Comparison of ENCODE assay signal across 11 cellular contexts in the genomic region with DNA sequence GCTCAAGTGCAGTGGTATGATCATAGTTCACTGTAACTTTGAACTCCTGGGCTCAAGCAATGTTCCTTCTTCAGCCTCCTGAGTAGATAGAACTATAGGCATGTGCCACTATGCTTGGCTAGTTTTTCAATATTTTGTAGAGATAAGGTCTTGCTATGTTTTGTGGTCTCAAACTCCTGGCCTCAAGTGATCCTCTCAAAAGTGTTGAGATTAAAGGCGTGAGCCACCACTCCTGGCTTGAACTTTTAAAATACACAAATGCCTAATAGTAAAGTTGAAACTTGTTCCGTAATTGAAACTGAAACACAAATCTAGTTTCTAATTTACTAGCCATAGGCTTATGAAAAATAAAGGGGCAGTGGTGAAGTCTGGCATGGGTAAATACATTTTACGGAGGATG.
DNase-seq lines count a peak whose midpoint lies in the region; ATAC-seq, FAIRE-seq and TF ChIP-seq lines count a peak whose summit lies in the region.
"Had no signal": no experiment of that assay in that cellular context is flagged by ENCODE, and none has a peak within 500 bp of the region (broad histone marks: within the 10 kb centered on the region; RNA-seq: fewer than 3 reads in every experiment).

No MANE protein-coding gene starts in this region.

- no peaks in the 10 kb centered on the region for H3K27me3 Mint-ChIP-seq in natural killer cell treated with Interleukin-12 subunit alpha and Interleukin-12 subunit beta and Interleukin-15 and Interleukin-18, amount 100 ng/mL, for 72 hours

- peaks cover 29 to 45% of the 10 kb centered on the region in 2 donors for H3K4me1 Mint-ChIP-seq in natural killer cell treated with Interleukin-12 subunit alpha and Interleukin-12 subunit beta and Interleukin-15 and Interleukin-18, amount 100 ng/mL, for 72 hours (ENCODE audit: low read depth in 2 of 2)

- DNase-seq in natural killer cell treated with Interleukin-12 subunit alpha and Interleukin-12 subunit beta and Interleukin-15 and Interleukin-18, amount 100 ng/mL, for 72 hours (ENCODE audit: low spot score), result no peak
- DNase-seq in A172 (ENCODE audit: low spot score), result no peak
- no peak for DNase-seq in NCI-H146 treated with DMSO at 0.1 percent for 48 hours (lab: John Stamatoyannopoulos, UW; ENCODE audit: unreplicated experiment)
- no peak for DNase-seq in H54 (ENCODE audit: insufficient read length, low spot score)
- DNase-seq: NCI-H1436 treated with DMSO at 0.1 percent for 48 hours, small intestine had no signal

- TF ChIP-seq POLR2A in H54 (IDR thresholded peaks at IDR 0.05; ENCODE audit: low read depth, low read length), result no peak

- H3K9me3 Mint-ChIP-seq in natural killer cell treated with Interleukin-12 subunit alpha and Interleukin-12 subunit beta and Interleukin-15 and Interleukin-18, amount 100 ng/mL, for 72 hours, result no peaks in the 10 kb centered on the region

- peak; percentile 79 for ATAC-seq in GM18867 (IDR thresholded peaks at IDR 0.05; ENCODE audit: unreplicated experiment)
- ATAC-seq in GM21423 (IDR thresholded peaks at IDR 0.05; ENCODE audit: unreplicated experiment), result peak; percentile 75
- ATAC-seq in HG03280 (IDR thresholded peaks at IDR 0.05; ENCODE audit: unreplicated experiment), result peak; percentile 83
- peak; percentile 90 to 93 for ATAC-seq in natural killer cell treated with Interleukin-12 subunit alpha and Interleukin-12 subunit beta and Interleukin-15 and Interleukin-18, amount 100 ng/mL, for 72 hours
- ATAC-seq: esophagus mucosa had no signal

- peak overlapping the region; percentile 83 to 93 for H3K27ac Mint-ChIP-seq in natural killer cell treated with Interleukin-12 subunit alpha and Interleukin-12 subunit beta and Interleukin-15 and Interleukin-18, amount 100 ng/mL, for 72 hours

- H3K4me3 Mint-ChIP-seq in natural killer cell treated with Interleukin-12 subunit alpha and Interleukin-12 subunit beta and Interleukin-15 and Interleukin-18, amount 100 ng/mL, for 72 hours, result peak overlapping the region; percentile 79

- peaks cover 10% of the 10 kb centered on the region for H3K36me3 Mint-ChIP-seq in natural killer cell treated with Interleukin-12 subunit alpha and Interleukin-12 subunit beta and Interleukin-15 and Interleukin-18, amount 100 ng/mL, for 72 hours

- FAIRE-seq in H54 (lab: Jason Lieb, UNC), result no peak
- FAIRE-seq: bronchial epithelial cell, small intestine had no signal
